1 cellular context compared by ENCODE assay signal in genomic region chr2:99389371-99389770, GRCh38.
TF ChIP-seq lines count a peak whose summit lies in the region.

No MANE protein-coding gene starts in this region.

TF ChIP-seq in IMR-90, 13 proteins besides CTCF, POLR2A, EP300 and RAD21 (continued from another document):
- TF ChIP-seq RCOR1 (IDR thresholded peaks at IDR 0.05; ENCODE audit: insufficient replicate concordance, low read length), result peak; percentile 89
- no peak for TF ChIP-seq RFX5 (IDR thresholded peaks at IDR 0.05; ENCODE audit: low read depth, low read length)
- TF ChIP-seq CEBPB (IDR thresholded peaks at IDR 0.05; ENCODE audit: low read depth, low read length), result no peak
- no peak for TF ChIP-seq USF2 (IDR thresholded peaks at IDR 0.05; ENCODE audit: low read depth, low read length)
- TF ChIP-seq CHD1 (IDR thresholded peaks at IDR 0.05; ENCODE audit: low read depth, low read length), result no peak
- TF ChIP-seq FOS (IDR thresholded peaks at IDR 0.05; ENCODE audit: low read depth, low read length), result peak; percentile 42; the same call in 1 of the 2 replicates
- TF ChIP-seq MAZ (IDR thresholded peaks at IDR 0.05; ENCODE audit: borderline replicate concordance, low read depth, low read length), result no peak
TF ChIP-seq in IMR-90: peak in this region for 4.
